ENCODE assay signal across 19 cellular contexts in genomic region chr6:150787429-150787828, GRCh38.
"Had no signal": no experiment of that assay in that cellular context is flagged by ENCODE, and none has a peak within 500 bp of the region (broad histone marks: within the 10 kb centered on the region; RNA-seq: fewer than 3 reads in every experiment).

No MANE protein-coding gene starts in this region.

- H3K9me3 Mint-ChIP-seq: central memory CD8-positive, alpha-beta T cell; neural crest cell had no signal

- H3K27me3 Mint-ChIP-seq: central memory CD8-positive, alpha-beta T cell had no signal

- H3K36me3 ChIP-seq: gastrocnemius medialis, ovary had no signal

- H3K4me3 Mint-ChIP-seq: central memory CD8-positive, alpha-beta T cell; naive thymus-derived CD8-positive, alpha-beta T cell; neural crest cell had no signal

- H3K4me1 Mint-ChIP-seq: central memory CD8-positive, alpha-beta T cell; naive thymus-derived CD8-positive, alpha-beta T cell; neural crest cell had no signal

- H3K4me3 ChIP-seq: dorsolateral prefrontal cortex, gastrocnemius medialis, heart right ventricle, ovary, spleen had no signal

- H3K27me3 ChIP-seq: dorsolateral prefrontal cortex, gastrocnemius medialis, heart right ventricle, ovary, spleen had no signal

- H3K27ac ChIP-seq: dorsolateral prefrontal cortex, gastrocnemius medialis had no signal

- ATAC-seq: esophagus mucosa; gastrocnemius medialis; naive thymus-derived CD8-positive, alpha-beta T cell had no signal

- H3K4me1 ChIP-seq: gastrocnemius medialis had no signal

- H3K9me3 ChIP-seq: gastrocnemius medialis, ovary, spleen had no signal

- H3K27ac Mint-ChIP-seq: naive thymus-derived CD8-positive, alpha-beta T cell had no signal

- DNase-seq: cortex of kidney; dorsolateral prefrontal cortex; effector CD8-positive, alpha-beta T cell; gastrocnemius medialis; heart right ventricle; islet precursor cell; mesendoderm; naive thymus-derived CD8-positive, alpha-beta T cell; right cardiac atrium; spleen; stimulated activated CD4-positive, alpha-beta T cell treated with anti-CD3 and anti-CD28 coated beads, Interleukin-15, amount 100 ng/mL, for 24 hours; stimulated activated CD4-positive, alpha-beta T cell treated with anti-CD3 and anti-CD28 coated beads, Interleukin-1b, Interleukin-23, amount 100 ng/mL, for 48 hours; stimulated activated CD4-positive, alpha-beta T cell treated with anti-CD3 and anti-CD28 coated beads, Interleukin-4, amount 100 ng/mL, for 24 hours; stimulated activated naive CD4-positive, alpha-beta T cell treated with Interleukin-2 at 50 U/mL for 16 hours; trophoblast cell had no signal
